In genomic region chr13:24822640-24823039, GRCh38 we compare ENCODE assay signal across 23 cellular contexts. TPM values are rescaled to one million over a fixed set of nuclear protein-coding genes. Genes with fewer than 3 reads are reported as not detected.
"Had no signal": no experiment of that assay in that cellular context is flagged by ENCODE, and none has a peak within 500 bp of the region (broad histone marks: within the 10 kb centered on the region; RNA-seq: fewer than 3 reads in every experiment).

No MANE protein-coding gene starts in this region.

- H3K36me3 ChIP-seq: colonic mucosa, esophagus muscularis mucosa, sigmoid colon, upper lobe of right lung had no signal

- FAIRE-seq: bronchial epithelial cell, frontal cortex, islet of Langerhans had no signal

- DNase-seq: activated CD4-positive, alpha-beta T cell treated with anti-CD3 and anti-CD28 coated beads, Interleukin-2, amount 10 ng/mL, durations not matched to agents 24 days and 14 days; activated naive CD4-positive, alpha-beta T cell treated with anti-CD3 and anti-CD28 coated beads, Interleukin-2, amount 10 ng/mL, durations not matched to agents 7 days and 5 days; activated T-cell treated with anti-CD3 and anti-CD28 coated beads, Interleukin-2, amount 50 U/mL, for 24 hours; amygdala; colonic mucosa; dorsolateral prefrontal cortex; hypothalamus; left ventricle myocardium superior; mammary epithelial cell; midbrain; natural killer cell; retina; sigmoid colon; stimulated activated CD4-positive, alpha-beta T cell treated with anti-CD3 and anti-CD28 coated beads, Interleukin-15, amount 100 ng/mL, for 24 hours; stimulated activated naive CD4-positive, alpha-beta T cell; upper lobe of right lung had no signal

- H3K27me3 ChIP-seq: colonic mucosa, sigmoid colon, upper lobe of right lung had no signal

- H3K4me2 ChIP-seq: smooth muscle cell had no signal

- ATAC-seq: left ventricle myocardium superior, natural killer cell, upper lobe of right lung had no signal

- H3K9me3 ChIP-seq: colonic mucosa, upper lobe of right lung had no signal

- H3K4me1 ChIP-seq: colonic mucosa, esophagus muscularis mucosa, sigmoid colon, upper lobe of right lung had no signal

- H3K27ac ChIP-seq: colonic mucosa, dorsolateral prefrontal cortex, esophagus muscularis mucosa, sigmoid colon, upper lobe of right lung had no signal

- H3K4me3 ChIP-seq: colonic mucosa, dorsolateral prefrontal cortex, esophagus muscularis mucosa, sigmoid colon, smooth muscle cell, upper lobe of right lung had no signal

RNA-seq across cellular contexts. Expression of gene RNF17, which starts 58.7 kb away (rescaled TPM):
- total RNA-seq: activated CD4-positive, alpha-beta T cell treated with anti-CD3 and anti-CD28 coated beads, Interleukin-2, amount 10 ng/mL, durations not matched to agents 24 days and 14 days; bronchial epithelial cell; colonic mucosa; esophagus muscularis mucosa; left ventricle myocardium superior; mammary epithelial cell; natural killer cell; osteocyte; progenitor cell of endocrine pancreas; smooth muscle cell; upper lobe of right lung had no signal
- polyA plus RNA-seq: mammary epithelial cell, smooth muscle cell had no signal
